8 cellular contexts compared by ENCODE assay signal in genomic region chr17:18119938-18120337, GRCh38.
"Had no signal": no experiment of that assay in that cellular context is flagged by ENCODE, and none has a peak within 500 bp of the region (broad histone marks: within the 10 kb centered on the region; RNA-seq: fewer than 3 reads in every experiment).

No MANE protein-coding gene starts in this region.

- DNase-seq: GM23248, GOT3, H9, HCEC 1CT, HFFc6 had no signal

- H3K27ac ChIP-seq: GM23248 had no signal

- H3K4me3 Mint-ChIP-seq: GM23338, H9, HFFc6 had no signal

- H3K4me2 ChIP-seq: GM23338 had no signal

- H3K4me3 ChIP-seq: GM23248, GM23338, HAP-1 had no signal

- H3K9ac ChIP-seq: GM23248 had no signal

- H3K27ac Mint-ChIP-seq: GM23338, H9, HFFc6 had no signal

- H3K36me3 ChIP-seq: HAP-1 had no signal

- H3K4me1 Mint-ChIP-seq: GM23338 had no signal

- H3K4me1 ChIP-seq: HAP-1 had no signal

- H2AFZ ChIP-seq: GM23248, GM23338 had no signal

- ATAC-seq: HCT116 had no signal
